Comparison of ENCODE assay signal across 10 cellular contexts in genomic region chr2:122191331-122191730, GRCh38.
DNase-seq lines count a peak whose midpoint lies in the region; FAIRE-seq and TF ChIP-seq lines count a peak whose summit lies in the region.
"Had no signal": no experiment of that assay in that cellular context is flagged by ENCODE, and none has a peak within 500 bp of the region (broad histone marks: within the 10 kb centered on the region; RNA-seq: fewer than 3 reads in every experiment).

No MANE protein-coding gene starts in this region.

- no peak overlapping the region for H3K27ac Mint-ChIP-seq in T-helper 2 cell treated with Interferon-gamma antibody and Interleukin-4, amounts not matched to agents 5 μg/mL and 100 μg/mL, for 36 hours
- H3K27ac Mint-ChIP-seq: activated naive CD8-positive, alpha-beta T cell treated with anti-CD3 and anti-CD28 coated beads, Interleukin-2, amount 10 ng/mL, durations not matched to agents 7 days and 5 days had no signal

- H3K4me1 Mint-ChIP-seq in T-helper 2 cell treated with Interferon-gamma antibody and Interleukin-4, amounts not matched to agents 5 μg/mL and 100 μg/mL, for 36 hours (ENCODE audit: low read depth) = no peaks in the 10 kb centered on the region
- H3K4me1 Mint-ChIP-seq: activated naive CD8-positive, alpha-beta T cell treated with anti-CD3 and anti-CD28 coated beads, Interleukin-2, amount 10 ng/mL, durations not matched to agents 7 days and 5 days had no signal

- FAIRE-seq in GM12892 (lab: Jason Lieb, UNC) = peak; percentile 60
- FAIRE-seq in HTR-8/SVneo (lab: Jason Lieb, UNC) = no peak
- FAIRE-seq: GM18507 had no signal

- no peaks in the 10 kb centered on the region for H3K9me3 Mint-ChIP-seq in T-helper 2 cell treated with Interferon-gamma antibody and Interleukin-4, amounts not matched to agents 5 μg/mL and 100 μg/mL, for 36 hours
- H3K9me3 Mint-ChIP-seq: activated naive CD8-positive, alpha-beta T cell treated with anti-CD3 and anti-CD28 coated beads, Interleukin-2, amount 10 ng/mL, durations not matched to agents 7 days and 5 days had no signal

- H3K27me3 Mint-ChIP-seq in T-helper 2 cell treated with Interferon-gamma antibody and Interleukin-4, amounts not matched to agents 5 μg/mL and 100 μg/mL, for 36 hours (ENCODE audit: low read depth) = no peaks in the 10 kb centered on the region
- H3K27me3 Mint-ChIP-seq: activated naive CD8-positive, alpha-beta T cell treated with anti-CD3 and anti-CD28 coated beads, Interleukin-2, amount 10 ng/mL, durations not matched to agents 7 days and 5 days had no signal

- H3K27ac ChIP-seq in 22Rv1 = no peak overlapping the region

- peak; percentile 37 for TF ChIP-seq CTCF in 22Rv1 (IDR thresholded peaks at IDR 0.05)
- TF ChIP-seq CTCF in LNCaP clone FGC (IDR thresholded peaks at IDR 0.05; ENCODE audit: control insufficient read depth, extremely low read depth, insufficient read depth) = peak; percentile 77
- peak; percentile 60 for TF ChIP-seq CTCF in astrocyte of the cerebellum (IDR thresholded peaks at IDR 0.05; ENCODE audit: low read depth, low read length, missing control alignments)

- H3K4me3 ChIP-seq in LNCaP clone FGC (ENCODE audit: low read depth, low read length) (no peak overlapping the region), astrocyte of the cerebellum (ENCODE audit: low read depth, low read length) (no peak overlapping the region)

- in situ Hi-C loops in astrocyte of the cerebellum (cut with HindIII; ENCODE audit: low sequenced_read_pairs) = no loop called here

- no peak for TF ChIP-seq POLR2A in GM12892 (IDR thresholded peaks at IDR 0.05; ENCODE audit: low read depth, low read length)

- no peaks in the 10 kb centered on the region for H3K36me3 Mint-ChIP-seq in T-helper 2 cell treated with Interferon-gamma antibody and Interleukin-4, amounts not matched to agents 5 μg/mL and 100 μg/mL, for 36 hours (ENCODE audit: low read depth)
- H3K36me3 Mint-ChIP-seq: activated naive CD8-positive, alpha-beta T cell treated with anti-CD3 and anti-CD28 coated beads, Interleukin-2, amount 10 ng/mL, durations not matched to agents 7 days and 5 days had no signal

- no peak overlapping the region for H3K4me3 Mint-ChIP-seq in T-helper 2 cell treated with Interferon-gamma antibody and Interleukin-4, amounts not matched to agents 5 μg/mL and 100 μg/mL, for 36 hours
- H3K4me3 Mint-ChIP-seq: activated naive CD8-positive, alpha-beta T cell treated with anti-CD3 and anti-CD28 coated beads, Interleukin-2, amount 10 ng/mL, durations not matched to agents 7 days and 5 days had no signal

- DNase-seq in GM12892 (ENCODE audit: insufficient read length) (no peak), LNCaP clone FGC (ENCODE audit: low read depth) (peak; percentile 3), astrocyte of the cerebellum (ENCODE audit: low read depth) (no peak), mucosa of gallbladder (ENCODE audit: low spot score) (peak; percentile 45), midbrain (lab: John Stamatoyannopoulos, UW) (no peak), HTR-8/SVneo (ENCODE audit: insufficient read length, low spot score) (no peak)
- no peak for DNase-seq in T-helper 2 cell treated with Interferon-gamma antibody and Interleukin-4, amounts not matched to agents 5 μg/mL and 100 μg/mL, for 36 hours (ENCODE audit: low spot score)
- DNase-seq: activated naive CD8-positive, alpha-beta T cell treated with anti-CD3 and anti-CD28 coated beads, Interleukin-2, amount 10 ng/mL, durations not matched to agents 7 days and 5 days had no signal

Comparison
In these comparisons a context has a peak if more than half of its experiments do, and no peak if none do; other contexts are left out.
1. DNase-seq: peak in LNCaP clone FGC (single experiment) and mucosa of gallbladder (single experiment); none in GM12892 (single experiment), astrocyte of the cerebellum (single experiment), midbrain (single experiment), HTR-8/SVneo (single experiment) and T-helper 2 cell treated with Interferon-gamma antibody and Interleukin-4, amounts not matched to agents 5 μg/mL and 100 μg/mL, for 36 hours (single experiment).
2. Peak in every context shown above with its lines, with median percentiles within 50 percentile points of each other: CTCF ChIP-seq.